In genomic region chr9:99103909-99104458, GRCh38 we compare ENCODE assay signal across 8 cellular contexts. TPM values are rescaled to one million over a fixed set of nuclear protein-coding genes. Genes with fewer than 3 reads are reported as not detected.
DNase-seq lines count a peak whose midpoint lies in the region; ATAC-seq, FAIRE-seq and TF ChIP-seq lines count a peak whose summit lies in the region.

No MANE protein-coding gene starts in this region.

- H2AFZ ChIP-seq in DND-41 (ENCODE audit: low read depth, low read length) = peak overlapping the region; percentile 89

- H3K4me1 ChIP-seq in DND-41 (ENCODE audit: insufficient read depth, low read length) (peaks cover 54% of the 10 kb centered on the region), SJCRH30 (0 out of 2 replicates have a peak, but pooled peaks cover 6% of the 10 kb centered on the region)
- H3K4me1 ChIP-seq in naive thymus-derived CD4-positive, alpha-beta T cell (ENCODE audit: control insufficient read depth in 2 of 2, insufficient read depth in 2 of 2, low read length in 2 of 2) = peaks cover 43% of the 10 kb centered on the region in 2 donors

- peak overlapping the region; percentile 96 for H3K4me3 Mint-ChIP-seq in endothelial cell (ENCODE audit: unreplicated experiment)
- peak overlapping the region; percentile 90 to 97 (median 93) for H3K4me3 Mint-ChIP-seq in naive thymus-derived CD4-positive, alpha-beta T cell

- H3K4me2 ChIP-seq in DND-41 (ENCODE audit: insufficient read depth, low read length) = peak overlapping the region; percentile 80

- H3K27ac Mint-ChIP-seq in endothelial cell (ENCODE audit: unreplicated experiment) = peak overlapping the region; percentile 87
- H3K27ac Mint-ChIP-seq in naive thymus-derived CD4-positive, alpha-beta T cell = peak overlapping the region; percentile 78 to 99 (median 95)

- TF ChIP-seq CTCF in DND-41 (IDR thresholded peaks at IDR 0.05; ENCODE audit: borderline replicate concordance, extremely low read depth, low read length, poor library complexity, severe bottlenecking) = no peak
- TF ChIP-seq CTCF in endothelial cell (IDR thresholded peaks at IDR 0.05; ENCODE audit: unreplicated experiment) = no peak

- no peaks in the 10 kb centered on the region for H3K27me3 ChIP-seq in DND-41 (ENCODE audit: insufficient read depth, low read length, poor library complexity)
- no peaks in the 10 kb centered on the region for H3K27me3 ChIP-seq in SJCRH30
- no peaks in the 10 kb centered on the region for H3K27me3 ChIP-seq in naive thymus-derived CD4-positive, alpha-beta T cell (ENCODE audit: control insufficient read depth in 2 of 2, insufficient read depth in 2 of 2, low read length in 2 of 2)

- peaks cover 7% of the 10 kb centered on the region for H3K27me3 Mint-ChIP-seq in endothelial cell (ENCODE audit: unreplicated experiment)
- no peaks in the 10 kb centered on the region for H3K27me3 Mint-ChIP-seq in naive thymus-derived CD4-positive, alpha-beta T cell

- H3K4me3 ChIP-seq in DND-41 (ENCODE audit: low read depth in 1 of 2, low read length in 2 of 2) (peak overlapping the region in 1 of 2 experiments; percentile 81; a peak in 3 of 4 replicates), SJCRH30 (peak overlapping the region; percentile 90)
- H3K4me3 ChIP-seq in naive thymus-derived CD4-positive, alpha-beta T cell (ENCODE audit: low read length) = peak overlapping the region; percentile 69

- H4K20me1 ChIP-seq in DND-41 (ENCODE audit: insufficient read depth, low read length) = peaks cover 10% of the 10 kb centered on the region; the same call in 1 of the 2 replicates

- TF ChIP-seq POLR2A in GM12892 (IDR thresholded peaks at IDR 0.05; ENCODE audit: low read depth, low read length) = no peak

- POLR2A ChIA-PET in naive thymus-derived CD4-positive, alpha-beta T cell (lab: Charles Lee) = interaction anchor here (1.0 to 8.6 kb wide), 14 partner anchors 8 to 102 kb away, joined by 3 to 102 read pairs (median 4); no protein-coding TSS in a partner anchor

- FAIRE-seq in GM12892 (lab: Jason Lieb, UNC) = no peak

- H3K4me1 Mint-ChIP-seq in endothelial cell (ENCODE audit: unreplicated experiment) = peaks cover 40% of the 10 kb centered on the region
- peaks cover 37 to 64% (median 59%) of the 10 kb centered on the region in 7 donors for H3K4me1 Mint-ChIP-seq in naive thymus-derived CD4-positive, alpha-beta T cell

- no peak for DNase-seq in DND-41
- no peak for DNase-seq in SJCRH30
- DNase-seq in endothelial cell (ENCODE audit: low spot score) = no peak
- DNase-seq in naive thymus-derived CD4-positive, alpha-beta T cell = peak in 6 of 9 donors; percentile 43 to 68 (median 50)
- no peak for DNase-seq in GM12892 (ENCODE audit: insufficient read length)
- DNase-seq in COR-L47 (lab: John Stamatoyannopoulos, UW) = no peak
- DNase-seq in NCI-H226 = no peak

- CTCF ChIA-PET in naive thymus-derived CD4-positive, alpha-beta T cell (lab: Charles Lee) = interaction anchor here (1.1 to 5.1 kb wide), 8 partner anchors 9 to 103 kb away, joined by 3 to 47 read pairs (median 6); no protein-coding TSS in a partner anchor

- no peaks in the 10 kb centered on the region for H3K9me3 Mint-ChIP-seq in endothelial cell (ENCODE audit: unreplicated experiment)
- H3K9me3 Mint-ChIP-seq in naive thymus-derived CD4-positive, alpha-beta T cell = peaks cover 0 to 11% (median 6%) of the 10 kb centered on the region in 11 donors

- peaks cover 35% of the 10 kb centered on the region for H3K79me2 ChIP-seq in DND-41 (ENCODE audit: insufficient read depth, low read length)

- H3K36me3 ChIP-seq in DND-41 (ENCODE audit: insufficient read depth, low read length) (no peaks in the 10 kb centered on the region), SJCRH30 (0 out of 2 replicates have a peak, but pooled peaks cover 2% of the 10 kb centered on the region)
- H3K36me3 ChIP-seq in naive thymus-derived CD4-positive, alpha-beta T cell (ENCODE audit: control insufficient read depth in 2 of 3, insufficient read depth in 3 of 3, low read length in 3 of 3) = peaks cover 0 to 5% (median 0%) of the 10 kb centered on the region in 3 experiments

- H3K9ac ChIP-seq in DND-41 (ENCODE audit: low read depth, low read length) = peak overlapping the region; percentile 82

- H3K36me3 Mint-ChIP-seq in endothelial cell (ENCODE audit: low read depth, unreplicated experiment) = peaks cover 4% of the 10 kb centered on the region
- H3K36me3 Mint-ChIP-seq in naive thymus-derived CD4-positive, alpha-beta T cell = peaks cover 0 to 33% (median 2%) of the 10 kb centered on the region in 5 donors

- no peak for ATAC-seq in DND-41 (ENCODE audit: insufficient read depth, low read depth)
- no peak for ATAC-seq in naive thymus-derived CD4-positive, alpha-beta T cell
- ATAC-seq in HG02571 (IDR thresholded peaks at IDR 0.05; ENCODE audit: unreplicated experiment) = no peak

- H3K9me3 ChIP-seq in DND-41 (ENCODE audit: insufficient read depth, low read length, severe bottlenecking) = no peaks in the 10 kb centered on the region
- no peaks in the 10 kb centered on the region; the same call in 1 of the 2 replicates for H3K9me3 ChIP-seq in SJCRH30 (replicated peaks)
- no peaks in the 10 kb centered on the region for H3K9me3 ChIP-seq in naive thymus-derived CD4-positive, alpha-beta T cell (ENCODE audit: control insufficient read depth in 2 of 3, low read length in 3 of 3)

- H3K27ac ChIP-seq in DND-41 (ENCODE audit: low read length) (peak overlapping the region; percentile 61), SJCRH30 (peak overlapping the region; percentile 12)
- H3K27ac ChIP-seq in naive thymus-derived CD4-positive, alpha-beta T cell (ENCODE audit: low read depth, low read length) = peak overlapping the region; percentile 74

- intact Hi-C loops in naive thymus-derived CD4-positive, alpha-beta T cell (cut with micrococcal nuclease) = loop anchor here (1.0 to 5.0 kb wide), 9 partner anchors 9 to 719 kb away; partner anchors contain the start of gene NR4A3 (in 1 of the 2)

RNA-seq across cellular contexts. Expression of gene TGFBR1, which starts 0.9 kb away (rescaled TPM):
- total RNA-seq in SJCRH30 (2014; rRNA removed; shearing (Covaris generic)) = 85.0 and 97.4 TPM in 2 replicates
- 206 TPM for total RNA-seq in endothelial cell (ENCODE audit: unreplicated experiment)
- total RNA-seq in naive thymus-derived CD4-positive, alpha-beta T cell = 10 to 100 TPM; 20.6 to 95.5 (median 29.5) TPM
- polyA plus RNA-seq in naive thymus-derived CD4-positive, alpha-beta T cell = 10 to 100 TPM; 18.3 to 22.0 TPM
- 15.0 TPM for polyA plus RNA-seq in GM12892 (2012; ENCODE audit: missing spikeins)

Comparison
In these comparisons a context has a peak if more than half of its experiments do, and no peak if none do; other contexts are left out.
1. DNase-seq: peak in naive thymus-derived CD4-positive, alpha-beta T cell (6 of 9); none in DND-41 (single experiment), SJCRH30 (0 of 2), endothelial cell (single experiment), GM12892 (single experiment), COR-L47 (single experiment) and NCI-H226 (single experiment).
2. H3K27ac ChIP-seq: peak in every context shown above with its lines; median percentile 74 in naive thymus-derived CD4-positive, alpha-beta T cell; 61 in DND-41; 12 in SJCRH30.